Comparison of ENCODE assay signal across 10 cellular contexts in the genomic region with DNA sequence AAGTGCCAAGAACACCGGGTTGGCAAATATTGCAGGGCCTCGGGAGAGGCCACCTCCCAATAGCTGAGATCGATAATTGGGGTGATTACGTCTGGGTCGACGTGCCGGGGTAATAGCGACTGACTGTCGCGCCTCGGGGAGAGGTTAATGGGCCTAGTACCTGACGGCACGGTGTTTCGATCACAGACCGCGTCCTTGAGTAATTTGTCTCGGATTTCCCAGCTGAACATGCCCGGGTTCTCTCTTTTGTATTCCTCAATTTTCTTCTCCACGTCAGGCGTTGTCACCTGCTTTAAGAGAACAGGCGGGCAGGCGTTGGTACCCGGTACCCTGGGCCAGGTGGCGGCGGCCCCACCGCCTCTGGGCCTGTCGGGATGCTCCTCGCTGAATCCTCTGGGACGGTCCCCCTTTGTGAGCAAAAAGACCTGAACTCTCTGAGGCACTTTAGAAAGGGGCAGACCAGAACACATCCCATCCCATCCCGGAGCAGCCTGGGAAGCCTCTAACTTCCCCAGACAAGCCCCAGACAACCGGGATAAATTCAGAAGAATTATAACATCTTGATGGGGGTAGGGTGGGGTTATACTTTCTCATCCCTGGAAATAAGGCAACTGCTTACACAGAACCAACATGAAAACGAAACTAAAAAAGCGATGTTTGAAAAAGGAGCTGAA. TPM values are rescaled to one million over a fixed set of nuclear protein-coding genes. Genes with fewer than 3 reads are reported as not detected.
DNase-seq lines count a peak whose midpoint lies in the region; ATAC-seq, FAIRE-seq and TF ChIP-seq lines count a peak whose summit lies in the region.
"Had no signal": no experiment of that assay in that cellular context is flagged by ENCODE, and none has a peak within 500 bp of the region (broad histone marks: within the 10 kb centered on the region; RNA-seq: fewer than 3 reads in every experiment).

No MANE protein-coding gene starts in this region.

- intact Hi-C loops in breast epithelium (cut with DNase I; ENCODE audit: low total_unique reads), result no loop called here
- intact Hi-C loops in MCF 10A (cut with micrococcal nuclease), result loop anchor here (5.0 kb wide), 1 partner anchor 233 kb away; no protein-coding TSS in a partner anchor
- intact Hi-C loops in GM12878 (cut with micrococcal nuclease; ENCODE audit: unreplicated experiment), result no loop called here
- intact Hi-C loops in lower lobe of right lung (cut with DNase I), result no loop called here

- in situ Hi-C loops in GM12878 (cut with MboI), result no loop called here

- peaks cover 11% of the 10 kb centered on the region for H3K4me1 Mint-ChIP-seq in MCF 10A (ENCODE audit: insufficient read depth, unreplicated experiment)
- H3K4me1 Mint-ChIP-seq in type B pancreatic cell (ENCODE audit: unreplicated experiment), result peaks cover 13% of the 10 kb centered on the region

- POLR2A ChIA-PET in MCF 10A (lab: Yijun Ruan, JAX) (no interaction called here), GM12878 (lab: Charles Lee) (no interaction called here)

- RAD21 ChIA-PET in GM12878 (lab: Charles Lee; ENCODE audit: unreplicated experiment), result no interaction called here

- TF ChIP-seq POLR2A in breast epithelium (IDR thresholded peaks at IDR 0.05), result no peak
- TF ChIP-seq POLR2A in GM12878 (IDR thresholded peaks at IDR 0.05; ENCODE audit: low read depth, low read length), result no peak

- no peak overlapping the region for H2AFZ ChIP-seq in GM12878 (ENCODE audit: control insufficient read depth, low read depth, low read length)

- no peak for DNase-seq in breast epithelium (ENCODE audit: low spot score in 2 of 2)
- DNase-seq in MCF 10A (ENCODE audit: unreplicated experiment), result no peak
- DNase-seq in GM12878 (ENCODE audit: low read depth, low spot score), result no peak
- DNase-seq in lower lobe of right lung, result no peak
- DNase-seq in type B pancreatic cell (ENCODE audit: extremely low spot score, unreplicated experiment), result no peak
- DNase-seq in RCC 7860 (ENCODE audit: low spot score), result no peak
- no peak for DNase-seq in activated gamma-delta T cell treated with Interleukin-2 at 50 U/mL for 16 hours
- DNase-seq: Calu3, islet precursor cell had no signal

- H3K4me2 ChIP-seq in GM12878 (ENCODE audit: control insufficient read depth, insufficient read depth), result peak overlapping the region; percentile 33; the same call in 1 of the 2 replicates

- peaks cover 6 to 99% of the 10 kb centered on the region in 2 donors for H3K27me3 ChIP-seq in breast epithelium
- peaks cover 33 to 52% of the 10 kb centered on the region in 2 experiments for H3K27me3 ChIP-seq in GM12878 (replicated peaks in 1 of 2; ENCODE audit: control insufficient read depth in 2 of 2, insufficient read depth in 2 of 2, low read length in 1 of 2)
- H3K27me3 ChIP-seq in lower lobe of right lung (ENCODE audit: low read depth), result peaks cover 98% of the 10 kb centered on the region

- no peak overlapping the region for H3K27ac Mint-ChIP-seq in MCF 10A (ENCODE audit: low read depth, unreplicated experiment)
- peak overlapping the region; percentile 4 for H3K27ac Mint-ChIP-seq in type B pancreatic cell

- no peak for TF ChIP-seq RAD21 in GM12878 (IDR thresholded peaks at IDR 0.05; ENCODE audit: insufficient read depth, low read depth, low read length)

- TF ChIP-seq EP300 in GM12878 (IDR thresholded peaks at IDR 0.05; ENCODE audit: borderline replicate concordance in 1 of 2, control insufficient read depth in 1 of 2, low read depth in 2 of 2, low read length in 2 of 2), result no peak

- H3K4me1 ChIP-seq in breast epithelium (peaks cover 0 to 3% of the 10 kb centered on the region in 2 donors), GM12878 (ENCODE audit: control insufficient read depth, insufficient read depth, low read length) (no peaks in the 10 kb centered on the region), lower lobe of right lung (peaks cover 46% of the 10 kb centered on the region)

- FAIRE-seq in GM12878 (lab: Jason Lieb, UNC) (no peak), RCC 7860 (lab: Jason Lieb, UNC) (no peak)

- H4K20me1 ChIP-seq in GM12878 (ENCODE audit: control insufficient read depth, insufficient read depth), result no peaks in the 10 kb centered on the region

- ATAC-seq in GM12878 (no peak), lower lobe of right lung (peak in 1 of 2 donors; percentile 9), GM19351 (IDR thresholded peaks at IDR 0.05; ENCODE audit: unreplicated experiment) (no peak)

- 50% methylated on average over 33 of the region's 33 CpGs for WGBS in GM12878 (ENCODE audit: insufficient coverage, insufficient replicate concordance, low lambda C conversion rate, missing lambda C conversion rate)

- H3K27ac ChIP-seq in breast epithelium (no peak overlapping the region), GM12878 (ENCODE audit: control insufficient read depth, insufficient read depth) (no peak overlapping the region), lower lobe of right lung (no peak overlapping the region)

- SMC1A ChIA-PET in GM12878 (lab: Charles Lee; ENCODE audit: uncharacterized antibody, unreplicated experiment), result interaction anchor here (0.7 kb wide), 1 partner anchor 81 kb away, joined by 3 read pairs; no protein-coding TSS in a partner anchor

- peaks cover 0 to 5% of the 10 kb centered on the region in 2 donors for H3K9me3 ChIP-seq in breast epithelium
- H3K9me3 ChIP-seq in GM12878 (replicated peaks; ENCODE audit: control insufficient read depth, insufficient read depth, low read length), result no peaks in the 10 kb centered on the region; the same call in 2 of the 3 replicates
- H3K9me3 ChIP-seq in lower lobe of right lung, result no peaks in the 10 kb centered on the region

- H3K36me3 ChIP-seq in breast epithelium (no peaks in the 10 kb centered on the region), GM12878 (ENCODE audit: control insufficient read depth in 2 of 2, insufficient read depth in 2 of 2, low read length in 1 of 2) (no peaks in the 10 kb centered on the region), lower lobe of right lung (no peaks in the 10 kb centered on the region)

- H3K36me3 Mint-ChIP-seq in MCF 10A (ENCODE audit: insufficient read depth, unreplicated experiment) (no peaks in the 10 kb centered on the region), type B pancreatic cell (no peaks in the 10 kb centered on the region)

- peaks cover 8% of the 10 kb centered on the region for H3K9me3 Mint-ChIP-seq in MCF 10A (ENCODE audit: unreplicated experiment)
- no peaks in the 10 kb centered on the region for H3K9me3 Mint-ChIP-seq in type B pancreatic cell

- no peak overlapping the region for H3K4me3 Mint-ChIP-seq in MCF 10A (ENCODE audit: unreplicated experiment)
- H3K4me3 Mint-ChIP-seq in type B pancreatic cell, result peak overlapping the region; percentile 86

- peaks cover 100% of the 10 kb centered on the region for H3K27me3 Mint-ChIP-seq in MCF 10A (ENCODE audit: insufficient read depth, unreplicated experiment)
- H3K27me3 Mint-ChIP-seq in type B pancreatic cell, result peaks cover 100% of the 10 kb centered on the region

- BruUV-seq in MCF 10A (replicated peaks; lab: Mats Ljungman, UMichigan), result no TSS peak
- no TSS peak for BruUV-seq in GM12878 (replicated peaks; lab: Mats Ljungman, UMichigan)

- TF ChIP-seq CTCF in breast epithelium (IDR thresholded peaks at IDR 0.05) (no peak), MCF 10A (IDR thresholded peaks at IDR 0.05; ENCODE audit: unreplicated experiment) (no peak), GM12878 (IDR thresholded peaks at IDR 0.05 in 2 of 3, conservative IDR thresholded peaks at IDR 0.05 in 1 of 3; ENCODE audit: control insufficient read depth in 2 of 3, extremely low read depth in 1 of 3, insufficient read depth in 1 of 3, low read depth in 3 of 3, low read length in 3 of 3) (no peak), lower lobe of right lung (IDR thresholded peaks at IDR 0.05) (no peak), type B pancreatic cell (conservative IDR thresholded peaks at IDR 0.05) (no peak)

- H3K4me3 ChIP-seq in breast epithelium, result peak overlapping the region; percentile 3 to 62 (median 32)
- H3K4me3 ChIP-seq in GM12878, result no peak overlapping the region
- H3K4me3 ChIP-seq in lower lobe of right lung, result peak overlapping the region; percentile 42

- no peaks in the 10 kb centered on the region for H3K79me2 ChIP-seq in GM12878 (ENCODE audit: control insufficient read depth, insufficient read depth, low read length)

- no peak overlapping the region for H3K9ac ChIP-seq in GM12878 (ENCODE audit: control insufficient read depth, insufficient read depth, low read length)

- CTCF ChIA-PET in MCF 10A (lab: Yijun Ruan, JAX) (no interaction called here), GM12878 (lab: Yijun Ruan, JAX) (no interaction called here)

TF ChIP-seq in GM12878, 131 proteins besides CTCF, POLR2A, EP300 and RAD21 (continues in another document):
- TF ChIP-seq DPF2 (IDR thresholded peaks at IDR 0.05), result no peak

RNA-seq across cellular contexts. Expression of a gene that starts 3.3 kb away (rescaled TPM):
- total RNA-seq in breast epithelium (1 to 10 TPM in 2 of 3 donors, under 1 TPM in 1; 0.29 to 2.9 (median 2.3) TPM), MCF 10A (2022) (not detected in 2 replicates), GM12878 (2014; rRNA removed) (not detected in 2 replicates), GM12878 (2014; rRNA removed; fragmentation: Illumina TruSeq; extraction: Trizol) (not detected in 2 replicates), GM12878 (2021) (not detected in 2 replicates), lower lobe of right lung (not detected), type B pancreatic cell (ENCODE audit: low replicate concordance) (66.7 TPM in 1 of 2 replicates, not detected in the other)
- total RNA-seq in GM12878 (2013; cell fraction: nucleolus; rRNA removed), result not detected in 2 replicates
- polyA plus RNA-seq in GM12878 (2011; ENCODE audit: low read depth), result not detected
- polyA plus RNA-seq in GM12878 (2011; rRNA removed) (not detected in 2 replicates), GM12878 (2014; fragmentation: Illumina TruSeq; extraction: Trizol) (not detected in 2 replicates), GM12878 (2014; fragmentation: Nextera tagmentation; extraction: Ambion mirVana) (not detected), GM12878 (2014; rRNA removed) (not detected in 2 replicates), GM12878 (2016; fragmentation: Nextera tagmentation; extraction: Ambion mirVana) (not detected)
- polyA plus RNA-seq in GM12878 (2011; cell fraction: cytosol; rRNA removed), result not detected in 2 replicates
- not detected in 2 replicates for polyA plus RNA-seq in GM12878 (2011; cell fraction: nucleus; rRNA removed)
- not detected in 2 replicates for polyA plus RNA-seq in GM12878 (2012)
- not detected in 2 replicates for polyA minus RNA-seq in GM12878 (2011; rRNA and poly(A)+ RNA removed)
- not detected in 2 replicates for polyA minus RNA-seq in GM12878 (2011; cell fraction: cytosol; rRNA and poly(A)+ RNA removed)
- polyA minus RNA-seq in GM12878 (2011; cell fraction: nucleus; rRNA and poly(A)+ RNA removed), result not detected in 2 replicates
- total RNA-seq: Calu3 had no signal
